In the genomic region with DNA sequence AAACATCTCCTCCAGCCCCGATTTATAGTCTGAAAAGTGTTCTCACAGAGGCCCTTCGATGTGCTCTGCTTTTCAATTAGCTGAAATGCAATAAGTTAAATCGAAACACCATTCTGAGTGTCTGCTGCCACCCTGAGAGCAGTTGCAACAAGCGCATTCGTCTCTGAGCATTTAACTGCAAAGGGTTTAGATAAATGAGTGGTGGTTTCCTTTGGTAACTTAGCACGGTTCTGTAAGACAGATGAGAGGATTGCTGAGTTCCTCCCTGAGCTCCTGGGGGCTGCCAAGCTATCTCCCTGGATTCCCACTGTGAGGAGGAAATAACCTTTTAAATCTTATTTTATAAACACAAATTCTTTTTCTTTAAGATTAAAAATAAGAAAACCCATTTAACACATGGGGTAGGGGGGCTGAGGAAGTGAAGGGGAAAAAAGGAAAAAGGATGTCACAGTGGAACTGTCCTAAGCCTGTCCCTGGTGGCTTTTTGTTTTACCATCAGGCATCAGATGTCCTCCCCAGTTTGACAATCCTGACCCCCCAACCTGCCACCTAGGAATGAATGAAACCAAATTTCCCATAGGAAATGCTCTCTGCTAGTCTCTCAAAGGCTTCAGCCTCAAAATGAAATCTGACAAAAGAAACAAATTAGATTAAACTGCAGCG, we compare ENCODE assay signal across 9 cellular contexts. TPM values are rescaled to one million over a fixed set of nuclear protein-coding genes. Genes with fewer than 3 reads are reported as not detected.
A peak's percentile ranks its signal among the peaks of the same experiment; 100 is the strongest.
DNase-seq lines count a peak whose midpoint lies in the region; ATAC-seq and TF ChIP-seq lines count a peak whose summit lies in the region.
"Had no signal": no experiment of that assay in that cellular context is flagged by ENCODE, and none has a peak within 500 bp of the region (broad histone marks: within the 10 kb centered on the region; RNA-seq: fewer than 3 reads in every experiment).

No MANE protein-coding gene starts in this region.

- no peaks in the 10 kb centered on the region for H3K79me2 ChIP-seq in DND-41 (ENCODE audit: insufficient read depth, low read length)

- H3K9me3 ChIP-seq in DND-41 (ENCODE audit: insufficient read depth, low read length, severe bottlenecking) (no peaks in the 10 kb centered on the region), WERI-Rb-1 (ENCODE audit: severe bottlenecking) (no peaks in the 10 kb centered on the region)

- H3K27me3 ChIP-seq in DND-41 (ENCODE audit: insufficient read depth, low read length, poor library complexity) (peaks cover 18% of the 10 kb centered on the region), WERI-Rb-1 (ENCODE audit: insufficient read depth, low read depth, severe bottlenecking) (no peaks in the 10 kb centered on the region)

- no peak for ATAC-seq in DND-41 (ENCODE audit: insufficient read depth, low read depth)
- no peak for ATAC-seq in HG02763 (IDR thresholded peaks at IDR 0.05; ENCODE audit: unreplicated experiment)

- TF ChIP-seq CTCF in DND-41 (IDR thresholded peaks at IDR 0.05; ENCODE audit: borderline replicate concordance, extremely low read depth, low read length, poor library complexity, severe bottlenecking) (peak; percentile 42), HFF-Myc (IDR thresholded peaks at IDR 0.05; ENCODE audit: low read depth, low read length, missing control alignments) (peak; percentile 67), WERI-Rb-1 (IDR thresholded peaks at IDR 0.05; ENCODE audit: low read depth, low read length) (peak; percentile 72), epithelial cell of proximal tubule (conservative IDR thresholded peaks at IDR 0.05; ENCODE audit: low read depth, low read length) (peak; percentile 90)

- no peak for DNase-seq in DND-41
- DNase-seq in HFF-Myc (ENCODE audit: extremely low read depth, low read depth), result peak; percentile 54
- peak; percentile 54 for DNase-seq in NCI-H2107 (lab: John Stamatoyannopoulos, UW)
- DNase-seq in WERI-Rb-1, result peak; percentile 69
- peak; percentile 55 for DNase-seq in epithelial cell of proximal tubule (ENCODE audit: low read depth)
- peak; percentile 85 for DNase-seq in midbrain (lab: John Stamatoyannopoulos, UW)
- DNase-seq in superior temporal gyrus (ENCODE audit: extremely low spot score), result peak; percentile 95
- DNase-seq: activated B cell treated with CpG ODN at 0.5 μM for 24 hours had no signal

- peaks cover 7% of the 10 kb centered on the region for H3K4me1 ChIP-seq in DND-41 (ENCODE audit: insufficient read depth, low read length)

- no peaks in the 10 kb centered on the region for H4K20me1 ChIP-seq in DND-41 (ENCODE audit: insufficient read depth, low read length)

- H3K36me3 ChIP-seq in DND-41 (ENCODE audit: insufficient read depth, low read length), result no peaks in the 10 kb centered on the region
- H3K36me3 ChIP-seq in WERI-Rb-1, result no peaks in the 10 kb centered on the region

- no peak overlapping the region for H3K9ac ChIP-seq in DND-41 (ENCODE audit: low read depth, low read length)

- H3K4me2 ChIP-seq in DND-41 (ENCODE audit: insufficient read depth, low read length), result no peak overlapping the region

- H3K27ac ChIP-seq in DND-41 (ENCODE audit: low read length), result no peak overlapping the region
- peak overlapping the region; percentile 64 for H3K27ac ChIP-seq in WERI-Rb-1

- no peak overlapping the region for H3K4me3 ChIP-seq in DND-41 (ENCODE audit: low read depth in 1 of 2, low read length in 2 of 2)
- no peak overlapping the region for H3K4me3 ChIP-seq in HFF-Myc (replicated peaks; ENCODE audit: low read depth, low read length)
- peak overlapping the region; percentile 38 for H3K4me3 ChIP-seq in WERI-Rb-1 (ENCODE audit: low read depth, low read length)
- peak overlapping the region; percentile 43 for H3K4me3 ChIP-seq in epithelial cell of proximal tubule (ENCODE audit: low read depth, low read length)

- H2AFZ ChIP-seq in DND-41 (ENCODE audit: low read depth, low read length), result no peak overlapping the region

RNA-seq across cellular contexts. Expression of gene CREB1, which starts 56.4 kb away (rescaled TPM):
- 27.5 and 28.1 TPM in 2 replicates for total RNA-seq in epithelial cell of proximal tubule

Comparison
In these comparisons a context has a peak if more than half of its experiments do, and no peak if none do; other contexts are left out.
1. H3K4me3 ChIP-seq: peak in WERI-Rb-1 (single experiment) and epithelial cell of proximal tubule (single experiment); none in DND-41 (0 of 2) and HFF-Myc (single experiment).
2. Peak in every context shown above with its lines, with median percentiles within 50 percentile points of each other: CTCF ChIP-seq.